9 cellular contexts compared by ENCODE assay signal in genomic region chr1:214018605-214019268, GRCh38. TPM values are rescaled to one million over a fixed set of nuclear protein-coding genes. Genes with fewer than 3 reads are reported as not detected.
DNase-seq lines count a peak whose midpoint lies in the region; ATAC-seq and TF ChIP-seq lines count a peak whose summit lies in the region.
"Had no signal": no experiment of that assay in that cellular context is flagged by ENCODE, and none has a peak within 500 bp of the region (broad histone marks: within the 10 kb centered on the region; RNA-seq: fewer than 3 reads in every experiment).

No MANE protein-coding gene starts in this region.

- no peaks in the 10 kb centered on the region for H3F3A ChIP-seq in smooth muscle cell (ENCODE audit: low read depth)

- H3K4me1 ChIP-seq in smooth muscle cell (ENCODE audit: low read depth) = peaks cover 11% of the 10 kb centered on the region

- H3K4me3 Mint-ChIP-seq in immature natural killer cell = no peak overlapping the region

- H4K20me1 ChIP-seq in smooth muscle cell (ENCODE audit: low read depth) = no peaks in the 10 kb centered on the region

- TF ChIP-seq CTCF in GM13977 (IDR thresholded peaks at IDR 0.05; ENCODE audit: extremely low read depth, insufficient read depth, missing control alignments) (no peak), smooth muscle cell (IDR thresholded peaks at IDR 0.05; ENCODE audit: borderline replicate concordance, insufficient read depth, poor library complexity, severe bottlenecking) (no peak)

- H3K9me3 Mint-ChIP-seq in immature natural killer cell = peaks cover 0 to 2% (median 0%) of the 10 kb centered on the region in 6 donors

- DNase-seq in GM13977 (ENCODE audit: low spot score) (peak; percentile 60), NCI-H146 treated with DMSO at 0.1 percent for 48 hours (lab: John Stamatoyannopoulos, UW; ENCODE audit: unreplicated experiment) (peak; percentile 92), left colon (no peak), smooth muscle cell (lab: John Stamatoyannopoulos, UW; ENCODE audit: unreplicated experiment) (no peak), immature natural killer cell (no peak)

- no peak overlapping the region for H3K4me3 ChIP-seq in smooth muscle cell
- H3K4me3 ChIP-seq: SK-N-MC had no signal

- no peaks in the 10 kb centered on the region for H3K27me3 ChIP-seq in smooth muscle cell (ENCODE audit: low read depth)

- H3K79me2 ChIP-seq in smooth muscle cell (ENCODE audit: low read depth) = no peaks in the 10 kb centered on the region

- H2AFZ ChIP-seq in smooth muscle cell (ENCODE audit: low read depth) = no peak overlapping the region

- H3K4me2 ChIP-seq in smooth muscle cell = no peak overlapping the region

- in situ Hi-C loops in GM13977 (cut with MboI; ENCODE audit: low pct_unique_long_range_greater_than_20kb, low sequenced_read_pairs, unreplicated experiment) = no loop called here

- intact Hi-C loops in left colon (cut with DNase I, micrococcal nuclease) = no loop called here

- H3K4me1 Mint-ChIP-seq in immature natural killer cell = no peaks in the 10 kb centered on the region

- H3K27ac ChIP-seq in smooth muscle cell (ENCODE audit: low read depth) = no peak overlapping the region
- H3K27ac ChIP-seq: SK-N-MC had no signal

- peaks cover 2 to 3% (median 3%) of the 10 kb centered on the region in 3 donors for H3K27me3 Mint-ChIP-seq in immature natural killer cell (ENCODE audit: low read depth in 3 of 3)

- ATAC-seq in GM21528 (IDR thresholded peaks at IDR 0.05; ENCODE audit: low FRiP score, unreplicated experiment) (peak; percentile 64), left colon (peak; percentile 65), GM19035 (IDR thresholded peaks at IDR 0.05; ENCODE audit: unreplicated experiment) (no peak), HG03571 (IDR thresholded peaks at IDR 0.05; ENCODE audit: unreplicated experiment) (no peak)

- H3K36me3 ChIP-seq in smooth muscle cell (ENCODE audit: low read depth) = no peaks in the 10 kb centered on the region

- H3K9ac ChIP-seq in smooth muscle cell (ENCODE audit: low read depth) = no peak overlapping the region

- WGBS in smooth muscle cell (ENCODE audit: low lambda C conversion rate) = 93% methylated on average over 6 of the region's 6 CpGs

- H3K36me3 Mint-ChIP-seq in immature natural killer cell = no peaks in the 10 kb centered on the region

- H3K27ac Mint-ChIP-seq in immature natural killer cell = no peak overlapping the region

- no peaks in the 10 kb centered on the region for H3K9me3 ChIP-seq in smooth muscle cell (replicated peaks; ENCODE audit: low read depth)

RNA-seq across cellular contexts. Expression of gene PROX1, which starts 31.0 kb away (rescaled TPM):
- total RNA-seq in left colon (10 to 100 TPM; 15.4 to 18.5 TPM), smooth muscle cell (1.1 and 2.9 TPM in 2 replicates)
- polyA plus RNA-seq in smooth muscle cell (0.24 and 1.5 TPM in 2 replicates), immature natural killer cell (not detected)

Comparison
In these comparisons a context has a peak if more than half of its experiments do, and no peak if none do; other contexts are left out.
1. DNase-seq: peak in GM13977 (single experiment) and NCI-H146 treated with DMSO at 0.1 percent for 48 hours (single experiment); none in left colon (0 of 2), smooth muscle cell (single experiment) and immature natural killer cell (0 of 3).
2. ATAC-seq: peak in GM21528 (single experiment) and left colon (single experiment); none in GM19035 (single experiment) and HG03571 (single experiment).